In genomic region chr3:52794612-52795099, GRCh38 we compare ENCODE assay signal across 18 cellular contexts. TPM values are rescaled to one million over a fixed set of nuclear protein-coding genes. Genes with fewer than 3 reads are reported as not detected.
A peak's percentile ranks its signal among the peaks of the same experiment; 100 is the strongest.
DNase-seq lines count a peak whose midpoint lies in the region; ATAC-seq and TF ChIP-seq lines count a peak whose summit lies in the region.
"Had no signal": no experiment of that assay in that cellular context is flagged by ENCODE, and none has a peak within 500 bp of the region (broad histone marks: within the 10 kb centered on the region; RNA-seq: fewer than 3 reads in every experiment).

Gene ITIH3 (plus strand): TSS chr3:52794796. CDS start chr3:52794804, 8 bp downstream.

- WGBS in heart right ventricle, 2 donors = 71 to 84% methylated on average over 10 of the region's 10 CpGs
- 77% methylated on average over 10 of the region's 10 CpGs for WGBS in hepatocyte (ENCODE audit: low lambda C conversion rate, missing lambda C conversion rate)
- 47 to 54% methylated on average over 8 to 10 of the region's 10 CpGs for WGBS in tibial nerve, 2 donors

- no peak within 1 kb of the TSS for H2AFZ ChIP-seq in hepatocyte

- no peaks in the 10 kb centered on the region for H3K27me3 Mint-ChIP-seq in neural crest cell (ENCODE audit: low read depth)

- DNase-seq in Right ventricle myocardium inferior (ENCODE audit: missing footprints) (peak; percentile 45), heart right ventricle (no peak), hepatocyte (ENCODE audit: low spot score) (peak; percentile 32), neural crest cell (ENCODE audit: low read depth, low spot score) (no peak), tibial nerve (ENCODE audit: low spot score in 2 of 2) (no peak), AG08396 (ENCODE audit: low spot score) (no peak), Peyer's patch (no peak), SHP77 (lab: John Stamatoyannopoulos, UW) (no peak)
- DNase-seq: 8988T, DMS 273 treated with DMSO at 0.1 percent for 48 hours, GF-D8, GOT3, NCI-H1048, NCI-H146, NCI-H2081, NCI-H510A treated with DMSO at 0.1 percent for 48 hours, SHP77 treated with DMSO at 0.1 percent for 48 hours had no signal

- peak within 1 kb of the TSS; percentile 94 for H3K27ac Mint-ChIP-seq in neural crest cell (ENCODE audit: unreplicated experiment)

- no peaks in the 10 kb centered on the region for H4K20me1 ChIP-seq in hepatocyte (ENCODE audit: insufficient read depth, poor library complexity, severe bottlenecking)

- H3K9me3 Mint-ChIP-seq in neural crest cell = no peaks in the 10 kb centered on the region

- TF ChIP-seq POLR2A in tibial nerve (IDR thresholded peaks at IDR 0.05) (no peak), Peyer's patch (IDR thresholded peaks at IDR 0.05) (no peak)

- H3K4me1 ChIP-seq in heart right ventricle (no peaks in the 10 kb centered on the region), hepatocyte (ENCODE audit: insufficient read depth) (no peaks in the 10 kb centered on the region), tibial nerve (peaks cover 0 to 30% (median 10%) of the 10 kb centered on the region in 4 donors), Peyer's patch (no peaks in the 10 kb centered on the region)

- ATAC-seq in Right ventricle myocardium inferior (no peak), heart right ventricle (no peak)

- intact Hi-C loops in Right ventricle myocardium inferior (cut with DNase I) (no loop called here), heart right ventricle (cut with DNase I) (no loop called here)

- peak in 1 of 2 donors; percentile 38 for TF ChIP-seq EP300 in tibial nerve (IDR thresholded peaks at IDR 0.05)

- peaks cover 13% of the 10 kb centered on the region for H3K4me1 Mint-ChIP-seq in neural crest cell

- H3K9me2 ChIP-seq in hepatocyte (replicated peaks; ENCODE audit: insufficient read depth) = no peaks in the 10 kb centered on the region

- no peaks in the 10 kb centered on the region for H3K9me3 ChIP-seq in heart right ventricle
- no peaks in the 10 kb centered on the region for H3K9me3 ChIP-seq in hepatocyte (ENCODE audit: low read depth)
- no peaks in the 10 kb centered on the region for H3K9me3 ChIP-seq in tibial nerve
- H3K9me3 ChIP-seq in Peyer's patch = no peaks in the 10 kb centered on the region

- no peaks in the 10 kb centered on the region for H3K36me3 Mint-ChIP-seq in neural crest cell (ENCODE audit: low read depth)

- H3K36me3 ChIP-seq in heart right ventricle = no peaks in the 10 kb centered on the region
- H3K36me3 ChIP-seq in hepatocyte (replicated peaks; ENCODE audit: insufficient read depth, low read depth) = no peaks in the 10 kb centered on the region
- H3K36me3 ChIP-seq in tibial nerve = no peaks in the 10 kb centered on the region
- H3K36me3 ChIP-seq in Peyer's patch = no peaks in the 10 kb centered on the region

- H3K4me3 ChIP-seq in heart right ventricle (no peak within 1 kb of the TSS), hepatocyte (no peak within 1 kb of the TSS), tibial nerve (no peak within 1 kb of the TSS), Peyer's patch (peak within 1 kb of the TSS in 1 of 4 donors; percentile 13)

- no peak within 1 kb of the TSS for H3K4me3 Mint-ChIP-seq in neural crest cell

- H3K27me3 ChIP-seq in heart right ventricle (peaks cover 0 to 3% (median 0%) of the 10 kb centered on the region in 7 donors), hepatocyte (no peaks in the 10 kb centered on the region), tibial nerve (no peaks in the 10 kb centered on the region), Peyer's patch (no peaks in the 10 kb centered on the region)

- TF ChIP-seq CTCF in heart right ventricle (IDR thresholded peaks at IDR 0.05) = no peak
- TF ChIP-seq CTCF in hepatocyte (IDR thresholded peaks at IDR 0.05; ENCODE audit: poor library complexity) = no peak
- TF ChIP-seq CTCF in neural crest cell (conservative IDR thresholded peaks at IDR 0.05) = no peak
- no peak for TF ChIP-seq CTCF in tibial nerve (IDR thresholded peaks at IDR 0.05)
- TF ChIP-seq CTCF in Peyer's patch (IDR thresholded peaks at IDR 0.05) = no peak

- no peaks in the 10 kb centered on the region for H3K79me2 ChIP-seq in hepatocyte

- H3K27ac ChIP-seq in heart right ventricle (no peak within 1 kb of the TSS), hepatocyte (no peak within 1 kb of the TSS), tibial nerve (peak within 1 kb of the TSS; percentile 42 to 82 (median 64)), Peyer's patch (peak within 1 kb of the TSS in 1 of 4 donors; percentile 13)

- no peak within 1 kb of the TSS for H3K4me2 ChIP-seq in hepatocyte

RNA-seq across cellular contexts. Expression of gene ITIH3, which starts in this region (rescaled TPM):
- total RNA-seq in Right ventricle myocardium inferior (0.43 TPM), heart right ventricle (under 1 TPM; 0.13 to 0.97 (median 0.41) TPM), hepatocyte (53.6 and 63.3 TPM in 2 replicates), neural crest cell (0.52 TPM in 1 of 2 replicates, not detected in the other), tibial nerve (10 to 100 TPM in 3 of 4 donors, 1 to 10 TPM in 1; 9.4 to 29.6 (median 20.1) TPM), Peyer's patch (1 to 10 TPM in 2 of 4 donors, not detected in 2; 3.6 to 4.1 TPM)
- polyA plus RNA-seq in heart right ventricle (1 to 10 TPM; 1.0 to 1.3 TPM), hepatocyte (66.9 and 71.7 TPM in 2 replicates)
- total RNA-seq: MCF 10A had no signal

Comparison
In these comparisons a context has a peak if more than half of its experiments do, and no peak if none do; other contexts are left out.
1. RNA of gene ITIH3 (polyA plus RNA-seq): 66.9 to 71.7 TPM in hepatocyte; 1.0 to 1.3 TPM in heart right ventricle; every median in the first group is over 10 times any median in the second.
2. Peak in DNase-seq in Right ventricle myocardium inferior; RNA of the gene not detected or under 1 TPM.
3. H3K27ac ChIP-seq: peak in tibial nerve (4 of 4); none in heart right ventricle (0 of 10) and hepatocyte (single experiment).